ENCODE assay signal across 31 cellular contexts in the genomic region with DNA sequence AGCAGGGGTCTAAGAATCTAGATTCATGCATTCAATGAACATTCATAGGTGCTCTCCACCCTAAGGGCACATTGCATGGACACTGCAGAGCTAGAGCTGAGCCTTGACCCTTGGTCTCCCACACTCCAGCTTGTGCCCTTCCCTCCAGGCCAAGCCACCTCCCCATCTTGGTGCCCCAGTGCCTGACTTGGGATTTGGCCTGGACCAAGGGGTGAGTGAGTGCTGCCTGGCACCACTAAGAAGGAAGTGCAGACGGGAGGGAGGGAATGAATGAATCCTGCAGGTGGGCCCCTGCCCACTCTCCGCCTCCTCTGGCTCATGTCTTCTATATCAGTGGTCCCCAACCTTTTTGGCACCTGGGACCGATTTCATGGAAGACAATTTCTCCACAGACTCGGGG.
"Had no signal": no experiment of that assay in that cellular context is flagged by ENCODE, and none has a peak within 500 bp of the region (broad histone marks: within the 10 kb centered on the region; RNA-seq: fewer than 3 reads in every experiment).

No MANE protein-coding gene starts in this region.

- H3K4me1 ChIP-seq: adrenal gland, body of pancreas, breast epithelium had no signal

- H3K27ac ChIP-seq: adrenal gland, body of pancreas, brain microvascular endothelial cell, VCaP had no signal

- H3K4me3 ChIP-seq: adrenal gland, body of pancreas, breast epithelium had no signal

- H3K9me3 ChIP-seq: adrenal gland, body of pancreas, breast epithelium had no signal

- DNase-seq: activated B cell treated with CpG ODN at 0.5 μM for 24 hours; activated CD4-positive, alpha-beta memory T cell treated with anti-CD3 and anti-CD28 coated beads for 36 hours; activated CD4-positive, alpha-beta T cell treated with anti-CD3 and anti-CD28 coated beads for 4 hours; activated CD4-positive, alpha-beta T cell treated with anti-CD3 and anti-CD28 coated beads, Interleukin-2, amount 10 ng/mL, durations not matched to agents 24 days and 14 days; activated CD4-positive, alpha-beta T cell treated with anti-CD3 and anti-CD28 coated beads, Interleukin-2, amount 50 U/mL, for 1 hour; activated CD4-positive, alpha-beta T cell treated with anti-CD3 and anti-CD28 coated beads, Interleukin-2, amount 50 U/mL, for 4 hours; activated CD4-positive, CD25-positive, alpha-beta regulatory T cell treated with anti-CD3 and anti-CD28 coated beads, Interleukin-2, amount 50 U/mL, for 72 hours; activated CD8-positive, alpha-beta memory T cell treated with anti-CD3 and anti-CD28 coated beads, Interleukin-2, amount 50 U/mL, for 4 hours; activated CD8-positive, alpha-beta T cell treated with anti-CD3 and anti-CD28 coated beads for 36 hours; activated effector memory CD4-positive, alpha-beta T cell treated with anti-CD3 and anti-CD28 coated beads, Interleukin-2, amount 50 U/mL, for 16 hours; activated gamma-delta T cell treated with Interleukin-2 at 50 U/mL for 16 hours; activated naive CD4-positive, alpha-beta T cell; activated naive CD4-positive, alpha-beta T cell treated with anti-CD3 and anti-CD28 coated beads for 36 hours; activated naive CD4-positive, alpha-beta T cell treated with anti-CD3 and anti-CD28 coated beads, Interleukin-2, amount 50 U/mL, for 16 hours; activated naive CD8-positive, alpha-beta T cell treated with anti-CD3 and anti-CD28 coated beads for 36 hours; activated T-cell treated with anti-CD3 and anti-CD28 coated beads for 4 hours; activated T-cell treated with anti-CD3 and anti-CD28 coated beads, Interleukin-2, amount 50 U/mL, for 1 hour; activated T-cell treated with anti-CD3 and anti-CD28 coated beads, Interleukin-2, amount 50 U/mL, for 4 hours; activated T-cell treated with anti-CD3 and anti-CD28 coated beads, Interleukin-2, amount 50 U/mL, for 72 hours; adrenal gland; amniotic stem cell; aorta; brain microvascular endothelial cell; central memory CD4-positive, alpha-beta T cell; SW 1271; T-helper 1 cell; T-helper 2 cell; T-helper 9 cell had no signal

- H3K36me3 ChIP-seq: adrenal gland, brain microvascular endothelial cell, breast epithelium had no signal

- H3K27me3 ChIP-seq: adrenal gland, body of pancreas, brain microvascular endothelial cell, breast epithelium had no signal
